Comparison of ENCODE assay signal across 35 cellular contexts in genomic region chr1:223097713-223098112, GRCh38. TPM values are rescaled to one million over a fixed set of nuclear protein-coding genes. Genes with fewer than 3 reads are reported as not detected.
"Had no signal": no experiment of that assay in that cellular context is flagged by ENCODE, and none has a peak within 500 bp of the region (broad histone marks: within the 10 kb centered on the region; RNA-seq: fewer than 3 reads in every experiment).

No MANE protein-coding gene starts in this region.

- H3K4me3 ChIP-seq: adrenal gland, body of pancreas, breast epithelium had no signal

- FAIRE-seq: astrocyte, TTC549 had no signal

- H3K27ac ChIP-seq: adrenal gland, body of pancreas, brain microvascular endothelial cell, breast epithelium, VCaP had no signal

- H3K9me3 ChIP-seq: adrenal gland, body of pancreas, breast epithelium had no signal

- DNase-seq: activated B cell treated with CpG ODN at 0.5 μM for 24 hours; activated CD4-positive, alpha-beta memory T cell treated with anti-CD3 and anti-CD28 coated beads for 36 hours; activated CD4-positive, alpha-beta T cell treated with anti-CD3 and anti-CD28 coated beads for 4 hours; activated CD4-positive, alpha-beta T cell treated with anti-CD3 and anti-CD28 coated beads, Interleukin-2, amount 10 ng/mL, durations not matched to agents 24 days and 14 days; activated CD4-positive, alpha-beta T cell treated with anti-CD3 and anti-CD28 coated beads, Interleukin-2, amount 50 U/mL, for 1 hour; activated CD4-positive, alpha-beta T cell treated with anti-CD3 and anti-CD28 coated beads, Interleukin-2, amount 50 U/mL, for 4 hours; activated CD4-positive, CD25-positive, alpha-beta regulatory T cell treated with anti-CD3 and anti-CD28 coated beads, Interleukin-2, amount 50 U/mL, for 72 hours; activated CD8-positive, alpha-beta memory T cell treated with anti-CD3 and anti-CD28 coated beads, Interleukin-2, amount 50 U/mL, for 4 hours; activated CD8-positive, alpha-beta T cell treated with anti-CD3 and anti-CD28 coated beads for 36 hours; activated effector memory CD4-positive, alpha-beta T cell treated with anti-CD3 and anti-CD28 coated beads, Interleukin-2, amount 50 U/mL, for 16 hours; activated gamma-delta T cell treated with Interleukin-2 at 50 U/mL for 16 hours; activated naive CD4-positive, alpha-beta T cell; activated naive CD4-positive, alpha-beta T cell treated with anti-CD3 and anti-CD28 coated beads for 36 hours; activated naive CD4-positive, alpha-beta T cell treated with anti-CD3 and anti-CD28 coated beads, Interleukin-2, amount 50 U/mL, for 16 hours; activated naive CD8-positive, alpha-beta T cell treated with anti-CD3 and anti-CD28 coated beads for 36 hours; activated T-cell treated with anti-CD3 and anti-CD28 coated beads for 4 hours; activated T-cell treated with anti-CD3 and anti-CD28 coated beads, Interleukin-2, amount 50 U/mL, for 1 hour; activated T-cell treated with anti-CD3 and anti-CD28 coated beads, Interleukin-2, amount 50 U/mL, for 4 hours; activated T-cell treated with anti-CD3 and anti-CD28 coated beads, Interleukin-2, amount 50 U/mL, for 72 hours; adrenal gland; amniotic stem cell; aorta; body of pancreas; brain microvascular endothelial cell; central memory CD4-positive, alpha-beta T cell; T-helper 1 cell; T-helper 2 cell; T-helper 9 cell had no signal

- ATAC-seq: activated CD8-positive, alpha-beta T cell treated with anti-CD3 and anti-CD28 coated beads for 36 hours; activated naive CD4-positive, alpha-beta T cell treated with anti-CD3 and anti-CD28 coated beads, Interleukin-2, amount 50 U/mL, for 72 hours; activated T-cell treated with anti-CD3 and anti-CD28 coated beads, Interleukin-2, amount 50 U/mL, for 4 hours; activated T-cell treated with anti-CD3 and anti-CD28 coated beads, Interleukin-2, amount 50 U/mL, for 72 hours; activated T-helper 17 cell treated with anti-CD3 and anti-CD28 coated beads, Interleukin-2, amount 50 U/mL, for 72 hours; body of pancreas had no signal

- H3K27me3 ChIP-seq: adrenal gland, body of pancreas, brain microvascular endothelial cell, breast epithelium had no signal

- H3K36me3 ChIP-seq: adrenal gland, brain microvascular endothelial cell, breast epithelium had no signal

- H3K4me1 ChIP-seq: adrenal gland, breast epithelium had no signal

RNA-seq across cellular contexts. Expression of gene TLR5, which starts 45.3 kb away (rescaled TPM):
- total RNA-seq: activated B cell treated with CpG ODN at 0.5 μM for 24 hours; activated CD4-positive, alpha-beta T cell treated with anti-CD3 and anti-CD28 coated beads, Interleukin-2, amount 10 ng/mL, durations not matched to agents 24 days and 14 days; activated T-helper 1 cell treated with anti-CD3 and anti-CD28 coated beads, Interleukin-12 subunit alpha, Interleukin-12 subunit beta, Interleukin-2, Interleukin-4 antibody, amounts not matched to agents 30 ng/mL and 10 ng/mL and 1 ng/mL, durations not matched to agents 14 hours and 24 hours and 36 hours had no signal
